1 cellular context compared by ENCODE assay signal in genomic region chr6:2916354-2916925, GRCh38.
TF ChIP-seq lines count a peak whose summit lies in the region.

No MANE protein-coding gene starts in this region.

TF ChIP-seq in K562, 482 proteins besides CTCF, POLR2A, EP300 and RAD21 (continued from another document):
- TF ChIP-seq BACH1 (tag; IDR thresholded peaks at IDR 0.05) = no peak
- no peak for TF ChIP-seq ZNF224 (CRISPR knock-in tag; IDR thresholded peaks at IDR 0.05)
- TF ChIP-seq HMG20B (CRISPR knock-in tag; IDR thresholded peaks at IDR 0.05) = no peak
- TF ChIP-seq SMC3 (conservative IDR thresholded peaks at IDR 0.05; ENCODE audit: insufficient read depth, low read depth, low read length) = no peak
- TF ChIP-seq NCOA4 (IDR thresholded peaks at IDR 0.05; ENCODE audit: partially characterized antibody) = no peak
